In the genomic region with DNA sequence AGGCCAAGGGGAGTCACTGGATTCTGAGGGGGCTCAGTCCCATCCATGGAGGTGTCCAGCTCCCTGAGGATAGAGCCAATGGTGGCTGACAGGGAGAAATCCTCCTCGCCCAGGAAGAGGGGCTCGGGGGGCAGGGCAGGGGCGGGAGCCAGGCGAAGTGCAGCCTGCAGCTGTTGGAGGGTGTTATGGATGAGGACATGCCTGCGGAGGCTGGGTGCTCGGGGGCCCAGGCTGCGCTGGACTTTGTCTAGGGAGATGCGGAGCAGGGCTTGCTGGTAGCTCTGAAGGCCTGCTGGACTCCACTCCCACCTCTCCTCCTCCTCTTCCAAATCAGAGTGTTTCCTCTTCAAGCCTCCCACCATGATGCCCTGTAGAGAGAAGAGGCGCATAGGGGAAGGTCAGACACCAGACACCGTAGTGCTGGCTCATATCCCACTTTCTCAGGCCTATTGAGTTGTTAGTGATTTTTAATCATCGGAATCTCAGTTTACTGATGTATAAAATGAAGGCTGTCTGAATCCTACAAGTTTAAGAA, we compare ENCODE assay signal across 1 cellular context.
TF ChIP-seq lines count a peak whose summit lies in the region.

No MANE protein-coding gene starts in this region.

TF ChIP-seq in H1, 55 proteins besides CTCF, POLR2A, EP300 and RAD21:
- no peak for TF ChIP-seq RBBP5 (IDR thresholded peaks at IDR 0.05; ENCODE audit: borderline replicate concordance, low read depth, low read length)
- TF ChIP-seq CHD2 (IDR thresholded peaks at IDR 0.05; ENCODE audit: low read length), result no peak
- no peak for TF ChIP-seq POU5F1 (IDR thresholded peaks at IDR 0.05; ENCODE audit: low read depth, low read length)
- TF ChIP-seq YY1 (IDR thresholded peaks at IDR 0.05; ENCODE audit: low read depth, low read length), result no peak
- no peak for TF ChIP-seq RFX5 (IDR thresholded peaks at IDR 0.05; ENCODE audit: borderline replicate concordance, low read depth, low read length)
- no peak for TF ChIP-seq RNF2 (IDR thresholded peaks at IDR 0.05; ENCODE audit: borderline replicate concordance, low read depth, low read length, missing control alignments, poor library complexity, severe bottlenecking)
- TF ChIP-seq CHD1 (IDR thresholded peaks at IDR 0.05; ENCODE audit: low read depth, low read length), result no peak
- no peak for TF ChIP-seq TAF1 (IDR thresholded peaks at IDR 0.05; ENCODE audit: low read depth, low read length)
- TF ChIP-seq CBX5 (IDR thresholded peaks at IDR 0.05; ENCODE audit: low read depth, low read length), result no peak
